1 cellular context compared by ENCODE assay signal in genomic region chr12:109542014-109542413, GRCh38.
TF ChIP-seq lines count a peak whose summit lies in the region.

No MANE protein-coding gene starts in this region.

TF ChIP-seq in endothelial cell of umbilical vein, 7 proteins besides CTCF, POLR2A, EP300 and RAD21:
- TF ChIP-seq GATA2 (IDR thresholded peaks at IDR 0.05; ENCODE audit: insufficient read depth, insufficient read length, low read depth, low read length) (no peak), POLR2AphosphoS5 (IDR thresholded peaks at IDR 0.05; ENCODE audit: insufficient read depth, low read depth, low read length) (no peak)
